8 cellular contexts compared by ENCODE assay signal in the genomic region with DNA sequence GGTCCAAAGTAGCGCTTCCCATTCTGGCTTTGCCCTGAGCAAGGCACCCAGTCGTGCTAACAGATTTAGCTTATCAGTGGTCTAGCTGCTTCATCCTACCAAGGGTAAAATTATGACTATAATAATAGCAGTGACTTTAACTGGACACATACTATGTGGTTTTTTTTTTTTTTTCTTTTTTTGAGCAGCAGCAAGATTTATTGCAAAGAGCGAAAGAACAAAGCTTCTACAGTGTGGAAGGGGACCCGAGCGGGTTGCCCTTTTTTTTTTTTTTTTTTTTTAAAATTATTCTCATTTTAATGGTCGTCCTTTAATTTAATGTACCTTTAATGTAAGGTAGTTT. TPM values are rescaled to one million over a fixed set of nuclear protein-coding genes. Genes with fewer than 3 reads are reported as not detected.
DNase-seq lines count a peak whose midpoint lies in the region; ATAC-seq and TF ChIP-seq lines count a peak whose summit lies in the region.

No MANE protein-coding gene starts in this region.

- TF ChIP-seq CTCF in heart right ventricle (IDR thresholded peaks at IDR 0.05) (no peak), breast epithelium (IDR thresholded peaks at IDR 0.05) (no peak), mesothelial cell of epicardium (IDR thresholded peaks at IDR 0.05; ENCODE audit: unreplicated experiment) (no peak)

- H3K36me3 ChIP-seq in heart right ventricle = peaks cover 0 to 28% (median 0%) of the 10 kb centered on the region in 9 donors
- no peaks in the 10 kb centered on the region for H3K36me3 ChIP-seq in breast epithelium
- H3K36me3 ChIP-seq in aorta (ENCODE audit: control insufficient read depth in 1 of 2, insufficient read depth in 2 of 2, low read length in 1 of 2) = no peaks in the 10 kb centered on the region

- H3K27me3 ChIP-seq in heart right ventricle = peaks cover 0 to 6% (median 0%) of the 10 kb centered on the region in 7 donors
- H3K27me3 ChIP-seq in breast epithelium = no peaks in the 10 kb centered on the region
- no peaks in the 10 kb centered on the region for H3K27me3 ChIP-seq in aorta (ENCODE audit: control insufficient read depth in 1 of 2, insufficient read depth in 2 of 2, low read length in 1 of 2)

- H3K9me3 ChIP-seq in heart right ventricle (no peaks in the 10 kb centered on the region), breast epithelium (no peaks in the 10 kb centered on the region), aorta (ENCODE audit: control insufficient read depth, low read length) (no peaks in the 10 kb centered on the region)

- H3K27me3 Mint-ChIP-seq in mesothelial cell of epicardium (ENCODE audit: low read depth) = peaks cover 26% of the 10 kb centered on the region

- H3K27ac Mint-ChIP-seq in mesothelial cell of epicardium = peak overlapping the region; percentile 98

- peak overlapping the region; percentile 97 for H3K4me3 Mint-ChIP-seq in mesothelial cell of epicardium

- H3K4me3 ChIP-seq in heart right ventricle = peak overlapping the region; percentile 46 to 79 (median 70)
- peak overlapping the region; percentile 60 to 70 (median 66) for H3K4me3 ChIP-seq in breast epithelium
- H3K4me3 ChIP-seq in aorta (ENCODE audit: low read length in 2 of 2) = peak overlapping the region; percentile 20 to 80

- no peak for TF ChIP-seq POLR2A in breast epithelium (IDR thresholded peaks at IDR 0.05)

- ATAC-seq in heart right ventricle (peak in 1 of 8 donors; percentile 16), left ventricle myocardium superior (no peak), aorta (ENCODE audit: low FRiP score) (no peak), GM18868 (IDR thresholded peaks at IDR 0.05; ENCODE audit: unreplicated experiment) (no peak)

- no peaks in the 10 kb centered on the region for H3K9me3 Mint-ChIP-seq in mesothelial cell of epicardium

- WGBS in heart right ventricle, 2 donors = 22 to 26% methylated on average over 6 of the region's 6 CpGs
- WGBS in aorta, 2 donors = 4 to 7% methylated on average over 6 of the region's 6 CpGs

- DNase-seq in heart right ventricle (no peak), left ventricle myocardium superior (no peak), breast epithelium (ENCODE audit: low spot score in 2 of 2) (no peak), mesothelial cell of epicardium (ENCODE audit: low spot score in 2 of 2, unreplicated experiment in 2 of 2) (no peak), aorta (no peak), HuH-7 (ENCODE audit: low spot score) (no peak), SW 1271 (lab: John Stamatoyannopoulos, UW) (no peak)

- peaks cover 27% of the 10 kb centered on the region for H3K4me1 Mint-ChIP-seq in mesothelial cell of epicardium

- H3K27ac ChIP-seq in heart right ventricle (peak overlapping the region in 9 of 10 donors; percentile 43 to 91 (median 85)), breast epithelium (peak overlapping the region; percentile 68 to 75), aorta (ENCODE audit: low read depth in 1 of 2, low read length in 2 of 2) (peak overlapping the region in 1 of 2 donors; percentile 9)

- intact Hi-C loops in heart right ventricle (cut with DNase I) (loop anchor here in 4 of 10 donors (5.0 to 10.0 kb wide), 3 partner anchors 138 to 170 kb away; a partner anchor contains a TSS), left ventricle myocardium superior (cut with micrococcal nuclease) (no loop called here), breast epithelium (cut with DNase I; ENCODE audit: low total_unique reads) (no loop called here), aorta (cut with DNase I) (loop anchor here in 1 of 2 donors (5.0 kb wide), 1 partner anchor 130 kb away; no protein-coding TSS in a partner anchor)

- H3K36me3 Mint-ChIP-seq in mesothelial cell of epicardium = peaks cover 6% of the 10 kb centered on the region

- H3K4me1 ChIP-seq in heart right ventricle (peaks cover 0 to 40% (median 14%) of the 10 kb centered on the region in 9 donors), breast epithelium (no peaks in the 10 kb centered on the region), aorta (ENCODE audit: control insufficient read depth in 1 of 2, insufficient read depth in 2 of 2, low read length in 2 of 2) (peaks cover 2 to 4% of the 10 kb centered on the region in 2 donors)

RNA-seq across cellular contexts. Expression of a gene that starts 0.5 kb away (rescaled TPM):
- total RNA-seq in heart right ventricle (1 to 10 TPM in 5 of 10 donors, under 1 TPM in 5; 0.47 to 3.6 (median 1.2) TPM), left ventricle myocardium superior (0.99 TPM), breast epithelium (10 to 100 TPM in 1 of 3 donors, 1 to 10 TPM in 2; 4.0 to 11.1 (median 7.2) TPM), mesothelial cell of epicardium (10.8 to 12.3 TPM (median 11.3 TPM) in 3 replicates), aorta (1 to 10 TPM; 2.5 to 9.9 TPM)
- polyA plus RNA-seq in heart right ventricle (under 1 TPM; 0.16 to 0.59 TPM), aorta (under 1 TPM; 0.13 to 0.67 TPM)
